8 cellular contexts compared by ENCODE assay signal in genomic region chrX:119482041-119482440, GRCh38. TPM values are rescaled to one million over a fixed set of nuclear protein-coding genes. Genes with fewer than 3 reads are reported as not detected.
DNase-seq lines count a peak whose midpoint lies in the region; ATAC-seq and TF ChIP-seq lines count a peak whose summit lies in the region.

No MANE protein-coding gene starts in this region.

- peak overlapping the region; percentile 61 for H3K4me3 Mint-ChIP-seq in Calu3 (ENCODE audit: low read depth, unreplicated experiment)
- peak overlapping the region; percentile 54 for H3K4me3 Mint-ChIP-seq in endodermal cell

- peaks cover 3% of the 10 kb centered on the region; the same call in 1 of the 2 replicates for H3K9me3 ChIP-seq in HUES6 (ENCODE audit: control insufficient read depth, insufficient read depth, low read depth, low read length)
- no peaks in the 10 kb centered on the region for H3K9me3 ChIP-seq in endodermal cell (ENCODE audit: control insufficient read depth, low read length)
- no peaks in the 10 kb centered on the region for H3K9me3 ChIP-seq in parathyroid adenoma (ENCODE audit: control insufficient read depth, low read length)

- 89 to 93% methylated on average over 6 to 10 of the region's 10 CpGs for WGBS in endodermal cell (ENCODE audit: insufficient coverage in 1 of 2, insufficient read length in 1 of 2), 2 experiments

- no TSS peak for BruUV-seq in Calu3 (replicated peaks; lab: Mats Ljungman, UMichigan)

- DNase-seq in Calu3 (no peak), endodermal cell (no peak), HK-2 (ENCODE audit: unreplicated experiment) (no peak), ACHN (no peak), DMS79 (lab: John Stamatoyannopoulos, UW) (no peak)

- H3K27ac Mint-ChIP-seq in Calu3 (ENCODE audit: unreplicated experiment): no peak overlapping the region
- no peak overlapping the region for H3K27ac Mint-ChIP-seq in endodermal cell

- CTCF ChIA-PET in Calu3 (lab: Charles Lee): interaction anchor here (0.9 to 2.3 kb wide), 5 partner anchors 8 to 30 kb away, joined by 4 to 17 read pairs (median 6); partner anchors contain the start of gene SLC25A5

- H3K4me1 ChIP-seq in HUES6 (ENCODE audit: control insufficient read depth, insufficient read depth, low read length) (no peaks in the 10 kb centered on the region; the same call in 1 of the 2 replicates), endodermal cell (ENCODE audit: control insufficient read depth, insufficient read depth, low read length) (peaks cover 6% of the 10 kb centered on the region), parathyroid adenoma (peaks cover 4% of the 10 kb centered on the region)

- H3K27me3 Mint-ChIP-seq in Calu3 (ENCODE audit: unreplicated experiment) (no peaks in the 10 kb centered on the region), endodermal cell (ENCODE audit: insufficient read depth) (peaks cover 11% of the 10 kb centered on the region)

- TF ChIP-seq CTCF in Calu3 (IDR thresholded peaks at IDR 0.05; ENCODE audit: unreplicated experiment) (no peak), endodermal cell (conservative IDR thresholded peaks at IDR 0.05) (no peak), parathyroid adenoma (IDR thresholded peaks at IDR 0.05) (no peak)

- peaks cover 14% of the 10 kb centered on the region for H3K4me1 Mint-ChIP-seq in Calu3 (ENCODE audit: low read depth, unreplicated experiment)
- no peaks in the 10 kb centered on the region for H3K4me1 Mint-ChIP-seq in endodermal cell

- H3K4me2 ChIP-seq in parathyroid adenoma (ENCODE audit: low read length): peak overlapping the region; percentile 50

- intact Hi-C loops in Calu3 (cut with micrococcal nuclease; ENCODE audit: unreplicated experiment): no loop called here

- H3K9me3 Mint-ChIP-seq in Calu3 (ENCODE audit: low read depth, unreplicated experiment) (no peaks in the 10 kb centered on the region), endodermal cell (peaks cover 59% of the 10 kb centered on the region)

- H3K9ac ChIP-seq in HUES6 (ENCODE audit: low read length) (peak overlapping the region; percentile 80), endodermal cell (ENCODE audit: extremely low read depth, low read length, poor library complexity, severe bottlenecking) (no peak overlapping the region), parathyroid adenoma (no peak overlapping the region)

- H3K36me3 Mint-ChIP-seq in Calu3 (ENCODE audit: insufficient read depth, unreplicated experiment) (peaks cover 6% of the 10 kb centered on the region), endodermal cell (ENCODE audit: low read depth) (no peaks in the 10 kb centered on the region)

- H3K27ac ChIP-seq in HUES6 (ENCODE audit: low read depth, low read length): no peak overlapping the region
- H3K27ac ChIP-seq in endodermal cell (ENCODE audit: low read depth, low read length): no peak overlapping the region
- H3K27ac ChIP-seq in parathyroid adenoma: peak overlapping the region; percentile 56

- in situ Hi-C loops in ACHN (cut with HindIII; ENCODE audit: low pct_ligation_motif_present, low pct_unique_long_range_greater_than_20kb, low sequenced_read_pairs): no loop called here

- H2AFZ ChIP-seq in parathyroid adenoma: peak overlapping the region; percentile 88

- H3K79me2 ChIP-seq in parathyroid adenoma: no peaks in the 10 kb centered on the region

- ATAC-seq in GM18861 (IDR thresholded peaks at IDR 0.05; ENCODE audit: unreplicated experiment): no peak

- H3K27me3 ChIP-seq in HUES6 (ENCODE audit: control insufficient read depth, insufficient read depth, low read length): peaks cover 7% of the 10 kb centered on the region
- H3K27me3 ChIP-seq in endodermal cell (ENCODE audit: control insufficient read depth, insufficient read depth, low read length, poor library complexity, severe bottlenecking): no peaks in the 10 kb centered on the region
- H3K27me3 ChIP-seq in parathyroid adenoma (ENCODE audit: control insufficient read depth, insufficient read depth, low read length): no peaks in the 10 kb centered on the region

- H3K4me3 ChIP-seq in HUES6 (ENCODE audit: low read depth, low read length) (peak overlapping the region; percentile 57), endodermal cell (ENCODE audit: low read length) (no peak overlapping the region), parathyroid adenoma (ENCODE audit: low read depth, low read length) (peak overlapping the region; percentile 29)

- no peaks in the 10 kb centered on the region for H3K36me3 ChIP-seq in HUES6 (ENCODE audit: control insufficient read depth, insufficient read depth, low read length)
- no peaks in the 10 kb centered on the region for H3K36me3 ChIP-seq in endodermal cell (ENCODE audit: control insufficient read depth, insufficient read depth, low read length)
- no peaks in the 10 kb centered on the region for H3K36me3 ChIP-seq in parathyroid adenoma (ENCODE audit: control insufficient read depth, insufficient read depth, low read length)

RNA-seq across cellular contexts. Expression of gene SLC25A5, which starts 13.8 kb away (rescaled TPM):
- total RNA-seq in Calu3 (2022) (396 and 416 TPM in 2 replicates), endodermal cell (100 to 1,000 TPM; 321 TPM)
- 339 TPM for polyA plus RNA-seq in endodermal cell (2013, experiment 1 of 2)
- 304 TPM for polyA plus RNA-seq in endodermal cell (2013, experiment 2 of 2)
